In the genomic region with DNA sequence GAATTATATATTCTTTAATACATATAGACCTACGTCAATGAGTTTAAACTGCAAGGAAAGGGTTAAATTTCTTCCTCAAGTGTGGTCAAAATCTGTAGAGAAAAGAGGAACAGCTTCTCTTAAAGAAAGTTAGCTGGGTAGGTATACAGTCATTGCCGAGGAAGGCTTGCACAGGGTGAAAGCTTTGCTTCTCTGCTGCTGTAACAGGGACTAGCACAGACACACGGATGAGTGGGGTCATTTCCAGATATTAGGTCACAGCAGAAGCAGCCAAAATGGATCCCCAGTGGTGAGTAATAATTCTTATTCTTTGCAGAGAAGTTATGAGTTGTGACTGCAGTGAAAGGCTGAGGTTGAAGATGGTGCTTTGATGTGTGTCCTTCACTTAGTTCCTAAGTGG, we compare ENCODE assay signal across 9 cellular contexts. TPM values are rescaled to one million over a fixed set of nuclear protein-coding genes. Genes with fewer than 3 reads are reported as not detected.
A peak's percentile ranks its signal among the peaks of the same experiment; 100 is the strongest.
DNase-seq lines count a peak whose midpoint lies in the region; ATAC-seq and TF ChIP-seq lines count a peak whose summit lies in the region.
"Had no signal": no experiment of that assay in that cellular context is flagged by ENCODE, and none has a peak within 500 bp of the region (broad histone marks: within the 10 kb centered on the region; RNA-seq: fewer than 3 reads in every experiment).

A gene with protein sequence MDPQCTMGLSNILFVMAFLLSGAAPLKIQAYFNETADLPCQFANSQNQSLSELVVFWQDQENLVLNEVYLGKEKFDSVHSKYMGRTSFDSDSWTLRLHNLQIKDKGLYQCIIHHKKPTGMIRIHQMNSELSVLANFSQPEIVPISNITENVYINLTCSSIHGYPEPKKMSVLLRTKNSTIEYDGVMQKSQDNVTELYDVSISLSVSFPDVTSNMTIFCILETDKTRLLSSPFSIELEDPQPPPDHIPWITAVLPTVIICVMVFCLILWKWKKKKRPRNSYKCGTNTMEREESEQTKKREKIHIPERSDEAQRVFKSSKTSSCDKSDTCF (plus strand): TSS at position 148 of the 400 bp plus-strand sequence. CDS start 128 bp downstream, at position 276.

- DNase-seq in AML-193 (lab: John Stamatoyannopoulos, UW) (peak; percentile 84 to 90), body of pancreas (peak in 2 of 4 donors; percentile 10 to 46), upper lobe of right lung (no peak), NCI-H2196 (lab: John Stamatoyannopoulos, UW; ENCODE audit: unreplicated experiment) (no peak), brain microvascular endothelial cell (no peak)
- no peak for DNase-seq in stimulated activated CD4-positive, alpha-beta T cell treated with anti-CD3 and anti-CD28 coated beads, Interleukin-4, amount 100 ng/mL, for 4 hours

- H3K27me3 ChIP-seq in body of pancreas (no peaks in the 10 kb centered on the region), upper lobe of right lung (no peaks in the 10 kb centered on the region), brain microvascular endothelial cell (replicated peaks) (no peaks in the 10 kb centered on the region)

- no peak for TF ChIP-seq CTCF in body of pancreas (IDR thresholded peaks at IDR 0.05)
- TF ChIP-seq CTCF in upper lobe of right lung (IDR thresholded peaks at IDR 0.05), result no peak
- TF ChIP-seq CTCF in brain microvascular endothelial cell (IDR thresholded peaks at IDR 0.05; ENCODE audit: low read depth, low read length, missing control alignments), result no peak

- TF ChIP-seq POLR2A in body of pancreas (IDR thresholded peaks at IDR 0.05), result peak in 2 of 3 donors; percentile 10 to 63

- intact Hi-C loops in body of pancreas (cut with DNase I), result no loop called here
- intact Hi-C loops in upper lobe of right lung (cut with DNase I), result no loop called here

- in situ Hi-C loops in brain microvascular endothelial cell (cut with HindIII; ENCODE audit: low pct_ligation_motif_present, low sequenced_read_pairs), result no loop called here

- WGBS in body of pancreas, 2 donors, result 47 to 61% methylated on average over 3 of the region's 3 CpGs

- H3K4me1 ChIP-seq in body of pancreas (no peaks in the 10 kb centered on the region), upper lobe of right lung (no peaks in the 10 kb centered on the region)

- ATAC-seq in GM19397 (IDR thresholded peaks at IDR 0.05; ENCODE audit: unreplicated experiment), result peak; percentile 93
- ATAC-seq in HG03342 (IDR thresholded peaks at IDR 0.05; ENCODE audit: unreplicated experiment), result peak; percentile 96
- no peak for ATAC-seq in body of pancreas
- peak; percentile 82 for ATAC-seq in upper lobe of right lung

- H3K4me3 ChIP-seq in body of pancreas (no peak within 1 kb of the TSS), upper lobe of right lung (peak within 1 kb of the TSS; percentile 25), brain microvascular endothelial cell (ENCODE audit: low read depth, low read length) (no peak within 1 kb of the TSS)

- H3K36me3 ChIP-seq in body of pancreas (replicated peaks in 1 of 2; ENCODE audit: insufficient read depth in 1 of 2, low read depth in 2 of 2) (no peaks in the 10 kb centered on the region), upper lobe of right lung (no peaks in the 10 kb centered on the region), brain microvascular endothelial cell (replicated peaks) (no peaks in the 10 kb centered on the region)

- H3K27ac ChIP-seq in body of pancreas, result peak within 1 kb of the TSS in 1 of 4 donors; percentile 33
- peak within 1 kb of the TSS; percentile 45 for H3K27ac ChIP-seq in upper lobe of right lung
- no peak within 1 kb of the TSS for H3K27ac ChIP-seq in brain microvascular endothelial cell
- H3K27ac ChIP-seq: C4-2B had no signal

- H3K9me3 ChIP-seq in body of pancreas (no peaks in the 10 kb centered on the region), upper lobe of right lung (no peaks in the 10 kb centered on the region)

RNA-seq across cellular contexts. Expression of the gene that starts here (rescaled TPM):
- total RNA-seq in body of pancreas (1 to 10 TPM; 2.9 to 7.6 TPM), upper lobe of right lung (27.4 TPM)

Comparison
In these comparisons a context has a peak if more than half of its experiments do, and no peak if none do; other contexts are left out.
1. DNase-seq: peak in AML-193 (2 of 2); none in upper lobe of right lung (single experiment), NCI-H2196 (single experiment), brain microvascular endothelial cell (single experiment) and stimulated activated CD4-positive, alpha-beta T cell treated with anti-CD3 and anti-CD28 coated beads, Interleukin-4, amount 100 ng/mL, for 4 hours (0 of 2).